9 cellular contexts compared by ENCODE assay signal in the genomic region with DNA sequence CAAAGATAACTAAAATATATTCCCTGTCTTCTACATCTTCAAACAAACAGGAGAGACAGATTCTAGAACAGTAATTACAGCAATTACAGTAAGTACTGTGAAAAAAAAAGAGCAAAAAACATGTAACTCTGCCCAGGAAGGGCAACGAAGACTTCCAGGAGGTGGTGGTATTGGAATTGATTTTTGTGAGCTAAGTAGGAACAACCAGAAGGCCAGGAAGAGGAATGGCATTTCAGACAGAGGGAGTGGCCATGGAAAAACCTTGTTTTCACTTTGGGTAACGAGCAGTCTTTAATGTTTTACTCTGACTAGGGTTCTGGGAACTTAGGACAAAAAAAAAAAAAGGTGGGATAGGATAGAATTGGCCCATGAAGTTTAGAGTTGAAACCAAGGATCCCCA.
DNase-seq lines count a peak whose midpoint lies in the region; ATAC-seq and TF ChIP-seq lines count a peak whose summit lies in the region.
"Had no signal": no experiment of that assay in that cellular context is flagged by ENCODE, and none has a peak within 500 bp of the region (broad histone marks: within the 10 kb centered on the region; RNA-seq: fewer than 3 reads in every experiment).

No MANE protein-coding gene starts in this region.

- intact Hi-C loops in activated CD4-positive, alpha-beta T cell treated with anti-CD3 and anti-CD28 coated beads, Interleukin-2, amount 10 ng/mL, durations not matched to agents 24 days and 14 days (cut with micrococcal nuclease) = no loop called here
- intact Hi-C loops in activated CD8-positive, alpha-beta T cell treated with anti-CD3 and anti-CD28 coated beads for 36 hours (cut with micrococcal nuclease) = no loop called here

- H3K36me3 Mint-ChIP-seq in activated CD4-positive, alpha-beta T cell treated with anti-CD3 and anti-CD28 coated beads, Interleukin-2, amount 10 ng/mL, durations not matched to agents 24 days and 14 days (ENCODE audit: low read depth) = peaks cover 9% of the 10 kb centered on the region
- H3K36me3 Mint-ChIP-seq in activated CD8-positive, alpha-beta T cell treated with anti-CD3 and anti-CD28 coated beads for 36 hours (ENCODE audit: low read depth) = peaks cover 4% of the 10 kb centered on the region
- peaks cover 22% of the 10 kb centered on the region for H3K36me3 Mint-ChIP-seq in stimulated activated memory B cell treated with anti-CD40 and anti-IgM and Interleukin-4, amounts not matched to agents 10 μg/mL and 1 μg/mL and 100 μg/mL, for 72 hours

- H3K4me3 Mint-ChIP-seq in activated CD4-positive, alpha-beta T cell treated with anti-CD3 and anti-CD28 coated beads, Interleukin-2, amount 10 ng/mL, durations not matched to agents 24 days and 14 days = peak overlapping the region; percentile 89
- H3K4me3 Mint-ChIP-seq in activated CD8-positive, alpha-beta T cell treated with anti-CD3 and anti-CD28 coated beads for 36 hours = peak overlapping the region; percentile 73
- H3K4me3 Mint-ChIP-seq in stimulated activated memory B cell treated with anti-CD40 and anti-IgM and Interleukin-4, amounts not matched to agents 10 μg/mL and 1 μg/mL and 100 μg/mL, for 72 hours = peak overlapping the region; percentile 80

- H3K4me1 Mint-ChIP-seq in activated CD4-positive, alpha-beta T cell treated with anti-CD3 and anti-CD28 coated beads, Interleukin-2, amount 10 ng/mL, durations not matched to agents 24 days and 14 days = peaks cover 42% of the 10 kb centered on the region
- peaks cover 53% of the 10 kb centered on the region for H3K4me1 Mint-ChIP-seq in activated CD8-positive, alpha-beta T cell treated with anti-CD3 and anti-CD28 coated beads for 36 hours (ENCODE audit: low read depth)
- H3K4me1 Mint-ChIP-seq in stimulated activated memory B cell treated with anti-CD40 and anti-IgM and Interleukin-4, amounts not matched to agents 10 μg/mL and 1 μg/mL and 100 μg/mL, for 72 hours = peaks cover 35% of the 10 kb centered on the region

- no peaks in the 10 kb centered on the region for H3K27me3 Mint-ChIP-seq in activated CD4-positive, alpha-beta T cell treated with anti-CD3 and anti-CD28 coated beads, Interleukin-2, amount 10 ng/mL, durations not matched to agents 24 days and 14 days
- H3K27me3 Mint-ChIP-seq in activated CD8-positive, alpha-beta T cell treated with anti-CD3 and anti-CD28 coated beads for 36 hours = no peaks in the 10 kb centered on the region
- H3K27me3 Mint-ChIP-seq in stimulated activated memory B cell treated with anti-CD40 and anti-IgM and Interleukin-4, amounts not matched to agents 10 μg/mL and 1 μg/mL and 100 μg/mL, for 72 hours = no peaks in the 10 kb centered on the region

- POLR2A ChIA-PET in activated CD8-positive, alpha-beta T cell treated with anti-CD3 and anti-CD28 coated beads for 36 hours (lab: Charles Lee) = interaction anchor here (1.4 to 2.3 kb wide), 3 partner anchors 10 to 63 kb away, joined by 5 to 13 read pairs (median 7); no protein-coding TSS in a partner anchor

- H3K9me3 Mint-ChIP-seq in activated CD4-positive, alpha-beta T cell treated with anti-CD3 and anti-CD28 coated beads, Interleukin-2, amount 10 ng/mL, durations not matched to agents 24 days and 14 days = peaks cover 10% of the 10 kb centered on the region
- peaks cover 6% of the 10 kb centered on the region for H3K9me3 Mint-ChIP-seq in activated CD8-positive, alpha-beta T cell treated with anti-CD3 and anti-CD28 coated beads for 36 hours
- H3K9me3 Mint-ChIP-seq in stimulated activated memory B cell treated with anti-CD40 and anti-IgM and Interleukin-4, amounts not matched to agents 10 μg/mL and 1 μg/mL and 100 μg/mL, for 72 hours = peaks cover 3% of the 10 kb centered on the region

- no peak for DNase-seq in activated CD4-positive, alpha-beta T cell treated with anti-CD3 and anti-CD28 coated beads, Interleukin-2, amount 10 ng/mL, durations not matched to agents 24 days and 14 days
- no peak for DNase-seq in activated CD4-positive, alpha-beta T cell treated with anti-CD3 and anti-CD28 coated beads for 4 hours
- no peak for DNase-seq in activated CD8-positive, alpha-beta T cell treated with anti-CD3 and anti-CD28 coated beads for 36 hours
- peak; percentile 6 for DNase-seq in kidney glomerular epithelial cell (lab: John Stamatoyannopoulos, UW)
- DNase-seq in central memory CD4-positive, alpha-beta T cell = no peak
- DNase-seq in NCI-H345 (lab: John Stamatoyannopoulos, UW) = no peak
- DNase-seq: T-helper 9 cell had no signal

- ATAC-seq in activated CD8-positive, alpha-beta T cell treated with anti-CD3 and anti-CD28 coated beads for 36 hours = no peak
- ATAC-seq in stimulated activated memory B cell treated with anti-CD40 and anti-IgM and Interleukin-4, amounts not matched to agents 10 μg/mL and 1 μg/mL and 100 μg/mL, for 72 hours = no peak
- no peak for ATAC-seq in GM19452 (IDR thresholded peaks at IDR 0.05; ENCODE audit: unreplicated experiment)

- CTCF ChIA-PET in activated CD8-positive, alpha-beta T cell treated with anti-CD3 and anti-CD28 coated beads for 36 hours (lab: Charles Lee) = interaction anchor here (0.9 to 8.8 kb wide), 5 partner anchors 20 to 368 kb away, joined by 3 to 62 read pairs (median 4); no protein-coding TSS in a partner anchor

- peak overlapping the region; percentile 98 for H3K27ac Mint-ChIP-seq in activated CD4-positive, alpha-beta T cell treated with anti-CD3 and anti-CD28 coated beads, Interleukin-2, amount 10 ng/mL, durations not matched to agents 24 days and 14 days
- H3K27ac Mint-ChIP-seq in activated CD8-positive, alpha-beta T cell treated with anti-CD3 and anti-CD28 coated beads for 36 hours = peak overlapping the region; percentile 97
- no peak overlapping the region for H3K27ac Mint-ChIP-seq in stimulated activated memory B cell treated with anti-CD40 and anti-IgM and Interleukin-4, amounts not matched to agents 10 μg/mL and 1 μg/mL and 100 μg/mL, for 72 hours

- TF ChIP-seq CTCF in activated CD8-positive, alpha-beta T cell treated with anti-CD3 and anti-CD28 coated beads for 36 hours (IDR thresholded peaks at IDR 0.05) = no peak
